8 cellular contexts compared by ENCODE assay signal in the genomic region with DNA sequence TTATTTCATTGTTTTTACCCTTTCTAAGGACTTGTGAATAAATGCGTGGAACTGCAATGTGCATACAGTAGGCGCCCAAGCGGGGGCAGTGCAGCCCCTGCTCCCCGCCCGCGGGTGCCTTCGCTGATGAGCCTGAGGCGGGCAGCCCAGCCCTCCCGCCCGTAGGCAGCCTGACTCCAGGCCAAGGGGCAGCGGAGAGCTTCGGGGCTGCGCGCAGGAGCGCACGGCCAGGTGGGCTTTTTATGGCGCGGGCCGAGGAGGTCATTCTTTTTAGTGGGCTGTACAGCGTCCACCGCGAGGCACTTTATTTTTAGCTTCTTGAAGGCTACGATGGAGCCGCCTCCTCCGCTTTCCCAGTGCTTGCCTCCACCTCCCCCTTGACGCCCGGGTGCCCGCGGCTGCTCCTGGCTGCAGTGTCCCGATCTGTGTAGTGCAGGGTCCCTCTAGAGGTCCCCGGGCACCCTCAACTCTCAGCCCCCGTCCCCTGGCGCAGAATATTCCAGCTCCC.
A peak's percentile ranks its signal among the peaks of the same experiment; 100 is the strongest.
DNase-seq lines count a peak whose midpoint lies in the region; ATAC-seq, FAIRE-seq and TF ChIP-seq lines count a peak whose summit lies in the region.

No MANE protein-coding gene starts in this region.

- peaks cover 14% of the 10 kb centered on the region for H3K27me3 Mint-ChIP-seq in activated CD4-positive, alpha-beta T cell treated with anti-CD3 and anti-CD28 coated beads for 36 hours
- peaks cover 11% of the 10 kb centered on the region for H3K27me3 Mint-ChIP-seq in T-helper 1 cell treated with Interleukin-12 subunit alpha and Interleukin-12 subunit beta and Interleukin-4 antibody, amounts not matched to agents 30 μg/mL and 1 μg/mL, for 36 hours (ENCODE audit: low read depth)

- H3K4me1 ChIP-seq in fibroblast of lung (ENCODE audit: control insufficient read depth, extremely low read depth, insufficient read depth, low read length) (peaks cover 2% of the 10 kb centered on the region), transverse colon (peaks cover 7 to 15% (median 11%) of the 10 kb centered on the region in 4 donors)

- H3K27me3 ChIP-seq in fibroblast of lung (ENCODE audit: control insufficient read depth, insufficient read depth, low read length) (no peaks in the 10 kb centered on the region), transverse colon (peaks cover 32% of the 10 kb centered on the region)

- TF ChIP-seq CTCF in fibroblast of lung (conservative IDR thresholded peaks at IDR 0.05 in 1 of 2, IDR thresholded peaks at IDR 0.05 in 1 of 2; ENCODE audit: low read depth in 1 of 2, low read length in 2 of 2) (no peak), retinal pigment epithelial cell (conservative IDR thresholded peaks at IDR 0.05; ENCODE audit: low read depth, low read length) (peak; percentile 25), transverse colon (IDR thresholded peaks at IDR 0.05) (peak in 2 of 5 experiments; percentile 2 to 3)

- TF ChIP-seq EP300 in transverse colon (IDR thresholded peaks at IDR 0.05; ENCODE audit: low read depth): no peak

- no peak overlapping the region for H3K27ac Mint-ChIP-seq in activated CD4-positive, alpha-beta T cell treated with anti-CD3 and anti-CD28 coated beads for 36 hours
- H3K27ac Mint-ChIP-seq in T-helper 1 cell treated with Interleukin-12 subunit alpha and Interleukin-12 subunit beta and Interleukin-4 antibody, amounts not matched to agents 30 μg/mL and 1 μg/mL, for 36 hours: peak overlapping the region; percentile 8

- CTCF ChIA-PET in activated CD4-positive, alpha-beta T cell treated with anti-CD3 and anti-CD28 coated beads for 36 hours (lab: Charles Lee): interaction anchor here (0.5 to 5.5 kb wide), 16 partner anchors 12 to 227 kb away, joined by 3 to 57 read pairs (median 4); no protein-coding TSS in a partner anchor

- H3K9me3 Mint-ChIP-seq in activated CD4-positive, alpha-beta T cell treated with anti-CD3 and anti-CD28 coated beads for 36 hours (ENCODE audit: low read depth): peaks cover 4% of the 10 kb centered on the region
- H3K9me3 Mint-ChIP-seq in T-helper 1 cell treated with Interleukin-12 subunit alpha and Interleukin-12 subunit beta and Interleukin-4 antibody, amounts not matched to agents 30 μg/mL and 1 μg/mL, for 36 hours: peaks cover 11% of the 10 kb centered on the region

- no peak for FAIRE-seq in urothelium cell line (lab: Jason Lieb, UNC)

- no peak overlapping the region for H3K4me2 ChIP-seq in fibroblast of lung (ENCODE audit: extremely low read depth, insufficient read depth, low read length)

- in situ Hi-C loops in transverse colon (cut with MboI; ENCODE audit: low pct_ligation_motif_present in 1 of 4, low pct_unique_long_range_greater_than_20kb in 1 of 4, low sequenced_read_pairs in 3 of 4): loop anchor here in 3 of 4 donors (10.0 to 25.0 kb wide), 3 partner anchors 107 to 137 kb away; no protein-coding TSS in a partner anchor

- H3K9me3 ChIP-seq in fibroblast of lung (ENCODE audit: control insufficient read depth, insufficient read depth, low read depth, low read length): no peaks in the 10 kb centered on the region
- H3K9me3 ChIP-seq in transverse colon: peaks cover 0 to 8% of the 10 kb centered on the region in 2 donors

- H2AFZ ChIP-seq in fibroblast of lung (ENCODE audit: low read length): no peak overlapping the region

- no peak overlapping the region for H3K4me3 ChIP-seq in fibroblast of lung (replicated peaks in 1 of 4; ENCODE audit: control extremely low read depth in 1 of 4, insufficient read depth in 1 of 4, low read depth in 3 of 4, low read length in 4 of 4)
- H3K4me3 ChIP-seq in retinal pigment epithelial cell (ENCODE audit: low read length): no peak overlapping the region
- H3K4me3 ChIP-seq in transverse colon: no peak overlapping the region

- H3K79me2 ChIP-seq in fibroblast of lung (ENCODE audit: control insufficient read depth, insufficient read depth, low read length): no peaks in the 10 kb centered on the region

- H3K27ac ChIP-seq in fibroblast of lung (ENCODE audit: insufficient read depth, low read length): no peak overlapping the region
- no peak overlapping the region for H3K27ac ChIP-seq in transverse colon

- H3K9ac ChIP-seq in fibroblast of lung (ENCODE audit: insufficient read depth, low read length): no peak overlapping the region

- no peaks in the 10 kb centered on the region for H3K36me3 Mint-ChIP-seq in activated CD4-positive, alpha-beta T cell treated with anti-CD3 and anti-CD28 coated beads for 36 hours (ENCODE audit: low read depth)
- H3K36me3 Mint-ChIP-seq in T-helper 1 cell treated with Interleukin-12 subunit alpha and Interleukin-12 subunit beta and Interleukin-4 antibody, amounts not matched to agents 30 μg/mL and 1 μg/mL, for 36 hours (ENCODE audit: low read depth): peaks cover 3% of the 10 kb centered on the region

- ATAC-seq in activated CD4-positive, alpha-beta T cell treated with anti-CD3 and anti-CD28 coated beads for 36 hours: peak; percentile 42

- H3K4me1 Mint-ChIP-seq in activated CD4-positive, alpha-beta T cell treated with anti-CD3 and anti-CD28 coated beads for 36 hours: peaks cover 2% of the 10 kb centered on the region
- peaks cover 15% of the 10 kb centered on the region for H3K4me1 Mint-ChIP-seq in T-helper 1 cell treated with Interleukin-12 subunit alpha and Interleukin-12 subunit beta and Interleukin-4 antibody, amounts not matched to agents 30 μg/mL and 1 μg/mL, for 36 hours (ENCODE audit: low read depth)

- POLR2A ChIA-PET in activated CD4-positive, alpha-beta T cell treated with anti-CD3 and anti-CD28 coated beads for 36 hours (lab: Charles Lee): interaction anchor here (1.1 kb wide), 1 partner anchor 112 kb away, joined by 4 read pairs; no protein-coding TSS in a partner anchor

- no peak for TF ChIP-seq POLR2A in transverse colon (IDR thresholded peaks at IDR 0.05)

- H3K36me3 ChIP-seq in fibroblast of lung (ENCODE audit: control insufficient read depth, insufficient read depth, low read length) (no peaks in the 10 kb centered on the region), transverse colon (no peaks in the 10 kb centered on the region)

- intact Hi-C loops in activated CD4-positive, alpha-beta T cell treated with anti-CD3 and anti-CD28 coated beads for 36 hours (cut with DNase I, micrococcal nuclease): no loop called here
- intact Hi-C loops in transverse colon (cut with DNase I; ENCODE audit: low total_unique reads): loop anchor here (5.0 to 10.0 kb wide), 2 partner anchors 110 to 137 kb away; no protein-coding TSS in a partner anchor

- 21% methylated on average over 33 of the region's 33 CpGs; no CpG with 5 or more reads in 1 of the 2 donors for WGBS in transverse colon (ENCODE audit: low coverage in 1 of 2), 2 donors

- DNase-seq in activated CD4-positive, alpha-beta T cell treated with anti-CD3 and anti-CD28 coated beads for 36 hours: peak; percentile 41
- DNase-seq in activated CD4-positive, alpha-beta T cell treated with anti-CD3 and anti-CD28 coated beads, Interleukin-2, amount 50 U/mL, for 4 hours: no peak
- DNase-seq in fibroblast of lung (ENCODE audit: low read depth in 2 of 2) (peak; percentile 5 to 31), retinal pigment epithelial cell (ENCODE audit: low read depth) (no peak), HPDE6-E6E7 (ENCODE audit: extremely low spot score) (no peak), urothelium cell line (ENCODE audit: low spot score) (no peak), transverse colon (no peak)

- no peak overlapping the region for H3K4me3 Mint-ChIP-seq in activated CD4-positive, alpha-beta T cell treated with anti-CD3 and anti-CD28 coated beads for 36 hours
- H3K4me3 Mint-ChIP-seq in T-helper 1 cell treated with Interleukin-12 subunit alpha and Interleukin-12 subunit beta and Interleukin-4 antibody, amounts not matched to agents 30 μg/mL and 1 μg/mL, for 36 hours: peak overlapping the region; percentile 61

- no peaks in the 10 kb centered on the region for H4K20me1 ChIP-seq in fibroblast of lung (ENCODE audit: control insufficient read depth, extremely low read depth, insufficient read depth, low read length)

Comparison
In these comparisons a context has a peak if more than half of its experiments do, and no peak if none do; other contexts are left out.
1. DNase-seq: peak in activated CD4-positive, alpha-beta T cell treated with anti-CD3 and anti-CD28 coated beads for 36 hours (single experiment) and fibroblast of lung (2 of 2); none in activated CD4-positive, alpha-beta T cell treated with anti-CD3 and anti-CD28 coated beads, Interleukin-2, amount 50 U/mL, for 4 hours (0 of 2), retinal pigment epithelial cell (single experiment), HPDE6-E6E7 (single experiment), urothelium cell line (single experiment) and transverse colon (single experiment).